Comparison of ENCODE assay signal across 1 cellular context in the genomic region with DNA sequence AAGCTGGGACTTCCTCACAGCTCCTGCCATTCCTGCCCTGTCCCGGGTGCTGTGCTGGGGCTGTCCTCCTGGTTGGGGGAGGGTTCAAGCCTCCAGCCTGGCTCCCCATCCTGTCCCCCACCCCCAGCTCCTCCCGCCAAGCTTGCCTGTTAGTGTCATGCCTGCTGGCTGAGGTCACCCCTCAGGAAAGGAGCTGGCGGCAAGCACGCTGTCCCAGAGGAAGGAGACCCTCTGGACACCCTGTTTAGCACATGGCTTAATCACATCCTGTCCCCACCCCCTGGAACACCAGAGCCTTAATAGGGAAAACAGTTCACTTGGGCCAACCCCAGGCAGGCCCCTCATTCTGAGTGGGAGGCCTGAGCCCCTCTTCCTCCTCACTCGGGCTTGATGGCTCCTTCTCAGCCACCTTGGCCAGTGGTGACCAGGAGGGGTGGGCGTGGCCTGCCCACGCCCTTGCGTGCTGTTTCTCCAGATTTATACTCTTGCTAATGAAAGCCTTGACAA.
TF ChIP-seq lines count a peak whose summit lies in the region.

No MANE protein-coding gene starts in this region.

TF ChIP-seq in endothelial cell of umbilical vein, 7 proteins besides CTCF, POLR2A, EP300 and RAD21:
- TF ChIP-seq, protein P1, sequence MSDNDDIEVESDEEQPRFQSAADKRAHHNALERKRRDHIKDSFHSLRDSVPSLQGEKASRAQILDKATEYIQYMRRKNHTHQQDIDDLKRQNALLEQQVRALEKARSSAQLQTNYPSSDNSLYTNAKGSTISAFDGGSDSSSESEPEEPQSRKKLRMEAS (IDR thresholded peaks at IDR 0.05; ENCODE audit: insufficient read depth, insufficient read length) = peak; percentile 83
- TF ChIP-seq EZH2 (IDR thresholded peaks at IDR 0.05; ENCODE audit: borderline replicate concordance, low read depth, low read length, severe bottlenecking) (no peak), FOS (IDR thresholded peaks at IDR 0.05; ENCODE audit: borderline replicate concordance, insufficient read depth, low read length) (peak; percentile 90), POLR2AphosphoS5 (IDR thresholded peaks at IDR 0.05; ENCODE audit: insufficient read depth, low read depth, low read length) (peak; percentile 97), GATA2 (IDR thresholded peaks at IDR 0.05; ENCODE audit: insufficient read depth, insufficient read length, low read depth, low read length) (peak; percentile 46), JUN (IDR thresholded peaks at IDR 0.05; ENCODE audit: borderline replicate concordance, insufficient read depth, insufficient read length, low read depth) (peak; percentile 66), MYC (IDR thresholded peaks at IDR 0.05; ENCODE audit: low read depth, low read length) (peak; percentile 95)
